In genomic region chr11:116502641-116503061, GRCh38 we compare ENCODE assay signal across 27 cellular contexts.
DNase-seq lines count a peak whose midpoint lies in the region; ATAC-seq and TF ChIP-seq lines count a peak whose summit lies in the region.
"Had no signal": no experiment of that assay in that cellular context is flagged by ENCODE, and none has a peak within 500 bp of the region (broad histone marks: within the 10 kb centered on the region; RNA-seq: fewer than 3 reads in every experiment).

No MANE protein-coding gene starts in this region.

- H3K4me3 ChIP-seq in heart left ventricle = no peak overlapping the region
- H3K4me3 ChIP-seq in neural progenitor cell = no peak overlapping the region
- H3K4me3 ChIP-seq: BLaER1, GM12878, K562, lower lobe of right lung, PC-9 had no signal

- ATAC-seq in heart left ventricle = peak; percentile 67 to 86 (median 70)
- ATAC-seq in stimulated activated memory B cell treated with anti-CD40 and anti-IgM and Interleukin-4, amounts not matched to agents 10 μg/mL and 1 μg/mL and 100 μg/mL, for 72 hours = no peak
- ATAC-seq: activated CD4-positive, CD25-positive, alpha-beta regulatory T cell treated with anti-CD3 and anti-CD28 coated beads, Interleukin-2, amount 50 U/mL, for 24 hours; GM12878; K562; lower lobe of right lung; SK-N-SH treated with all-trans-retinoic acid at 6 μM for 48 hours; T-helper 17 cell had no signal

- TF ChIP-seq CTCF in brain (conservative IDR thresholded peaks at IDR 0.05) = no peak
- TF ChIP-seq CTCF in heart left ventricle (IDR thresholded peaks at IDR 0.05) = no peak
- no peak for TF ChIP-seq CTCF in neural progenitor cell (IDR thresholded peaks at IDR 0.05)

- H3K79me2 ChIP-seq in neural progenitor cell (ENCODE audit: low read depth) = no peaks in the 10 kb centered on the region

- no peak overlapping the region for H3K4me3 Mint-ChIP-seq in brain
- no peak overlapping the region for H3K4me3 Mint-ChIP-seq in neural progenitor cell
- no peak overlapping the region for H3K4me3 Mint-ChIP-seq in stimulated activated memory B cell treated with anti-CD40 and anti-IgM and Interleukin-4, amounts not matched to agents 10 μg/mL and 1 μg/mL and 100 μg/mL, for 72 hours
- no peak overlapping the region for H3K4me3 Mint-ChIP-seq in activated CD4-positive, alpha-beta memory T cell treated with anti-CD3 and anti-CD28 coated beads, Interleukin-2, amount 10 ng/mL, durations not matched to agents 7 days and 5 days
- H3K4me3 Mint-ChIP-seq: central memory CD8-positive, alpha-beta T cell; neural crest cell; T-helper 17 cell; type B pancreatic cell had no signal

- H3K27ac ChIP-seq in heart left ventricle = no peak overlapping the region
- no peak overlapping the region for H3K27ac ChIP-seq in neural progenitor cell
- H3K27ac ChIP-seq: BLaER1, lower lobe of right lung, PC-9 had no signal

- H3K36me3 ChIP-seq in heart left ventricle = no peaks in the 10 kb centered on the region
- H3K36me3 ChIP-seq in neural progenitor cell = no peaks in the 10 kb centered on the region
- H3K36me3 ChIP-seq: BLaER1, lower lobe of right lung had no signal

- H4K20me1 ChIP-seq in neural progenitor cell (ENCODE audit: low read depth) = peaks cover 14% of the 10 kb centered on the region
- H4K20me1 ChIP-seq: BLaER1 had no signal

- no peaks in the 10 kb centered on the region for H3K9me3 ChIP-seq in heart left ventricle
- no peaks in the 10 kb centered on the region for H3K9me3 ChIP-seq in neural progenitor cell (ENCODE audit: low read depth)
- H3K9me3 ChIP-seq: BLaER1, lower lobe of right lung had no signal

- in situ Hi-C loops in ACHN (cut with HindIII; ENCODE audit: low pct_ligation_motif_present, low pct_unique_long_range_greater_than_20kb, low sequenced_read_pairs) = no loop called here

- H3K27me3 ChIP-seq in heart left ventricle (peaks cover 0 to 58% (median 13%) of the 10 kb centered on the region in 9 donors), neural progenitor cell (peaks cover 46% of the 10 kb centered on the region)

- H3K27ac Mint-ChIP-seq in brain (peak overlapping the region; percentile 23 to 97 (median 73)), neural progenitor cell (peak overlapping the region; percentile 6)
- no peak overlapping the region for H3K27ac Mint-ChIP-seq in stimulated activated memory B cell treated with anti-CD40 and anti-IgM and Interleukin-4, amounts not matched to agents 10 μg/mL and 1 μg/mL and 100 μg/mL, for 72 hours
- H3K27ac Mint-ChIP-seq in activated CD4-positive, alpha-beta memory T cell treated with anti-CD3 and anti-CD28 coated beads, Interleukin-2, amount 10 ng/mL, durations not matched to agents 7 days and 5 days = no peak overlapping the region
- H3K27ac Mint-ChIP-seq: T-helper 17 cell, type B pancreatic cell had no signal

- H3K27me3 Mint-ChIP-seq in brain (no peaks in the 10 kb centered on the region), neural progenitor cell (ENCODE audit: insufficient read depth, low read depth) (peaks cover 5% of the 10 kb centered on the region)
- H3K27me3 Mint-ChIP-seq in stimulated activated memory B cell treated with anti-CD40 and anti-IgM and Interleukin-4, amounts not matched to agents 10 μg/mL and 1 μg/mL and 100 μg/mL, for 72 hours = peaks cover 82% of the 10 kb centered on the region
- H3K27me3 Mint-ChIP-seq in activated CD4-positive, alpha-beta memory T cell treated with anti-CD3 and anti-CD28 coated beads, Interleukin-2, amount 10 ng/mL, durations not matched to agents 7 days and 5 days = peaks cover 44% of the 10 kb centered on the region

- H3K4me1 Mint-ChIP-seq in brain (peaks cover 100% of the 10 kb centered on the region), neural progenitor cell (peaks cover 68% of the 10 kb centered on the region)
- H3K4me1 Mint-ChIP-seq in stimulated activated memory B cell treated with anti-CD40 and anti-IgM and Interleukin-4, amounts not matched to agents 10 μg/mL and 1 μg/mL and 100 μg/mL, for 72 hours = peaks cover 5% of the 10 kb centered on the region
- H3K4me1 Mint-ChIP-seq in activated CD4-positive, alpha-beta memory T cell treated with anti-CD3 and anti-CD28 coated beads, Interleukin-2, amount 10 ng/mL, durations not matched to agents 7 days and 5 days = no peaks in the 10 kb centered on the region
- H3K4me1 Mint-ChIP-seq: central memory CD8-positive, alpha-beta T cell; T-helper 17 cell had no signal

- CTCF ChIA-PET in activated CD4-positive, alpha-beta memory T cell treated with anti-CD3 and anti-CD28 coated beads, Interleukin-2, amount 10 ng/mL, durations not matched to agents 7 days and 5 days (lab: Charles Lee) = no interaction called here

- H3F3A ChIP-seq in neural progenitor cell (ENCODE audit: low read depth) = peaks cover 13% of the 10 kb centered on the region

- intact Hi-C loops in heart left ventricle (cut with DNase I) = loop anchor here in 1 of 10 donors (5.0 kb wide), 1 partner anchor 50 kb away; no protein-coding TSS in a partner anchor

- H2AFZ ChIP-seq in neural progenitor cell (replicated peaks) = no peak overlapping the region
- H2AFZ ChIP-seq: PC-9 had no signal

- peaks cover 0 to 6% (median 0%) of the 10 kb centered on the region in 5 experiments for H3K9me3 Mint-ChIP-seq in brain
- H3K9me3 Mint-ChIP-seq in neural progenitor cell = no peaks in the 10 kb centered on the region
- H3K9me3 Mint-ChIP-seq in stimulated activated memory B cell treated with anti-CD40 and anti-IgM and Interleukin-4, amounts not matched to agents 10 μg/mL and 1 μg/mL and 100 μg/mL, for 72 hours = no peaks in the 10 kb centered on the region
- H3K9me3 Mint-ChIP-seq in activated CD4-positive, alpha-beta memory T cell treated with anti-CD3 and anti-CD28 coated beads, Interleukin-2, amount 10 ng/mL, durations not matched to agents 7 days and 5 days = no peaks in the 10 kb centered on the region
- H3K9me3 Mint-ChIP-seq: central memory CD8-positive, alpha-beta T cell; neural crest cell; type B pancreatic cell had no signal

- H3K36me3 Mint-ChIP-seq in brain = no peaks in the 10 kb centered on the region
- H3K36me3 Mint-ChIP-seq in neural progenitor cell = no peaks in the 10 kb centered on the region
- no peaks in the 10 kb centered on the region for H3K36me3 Mint-ChIP-seq in stimulated activated memory B cell treated with anti-CD40 and anti-IgM and Interleukin-4, amounts not matched to agents 10 μg/mL and 1 μg/mL and 100 μg/mL, for 72 hours
- H3K36me3 Mint-ChIP-seq in activated CD4-positive, alpha-beta memory T cell treated with anti-CD3 and anti-CD28 coated beads, Interleukin-2, amount 10 ng/mL, durations not matched to agents 7 days and 5 days (ENCODE audit: low read depth) = no peaks in the 10 kb centered on the region

- WGBS in heart left ventricle, 4 donors = 64 to 72% (median 66%) methylated on average over 5 to 6 of the region's 6 CpGs

- peaks cover 0 to 12% (median 0%) of the 10 kb centered on the region in 12 donors for H3K4me1 ChIP-seq in heart left ventricle
- peaks cover 40% of the 10 kb centered on the region for H3K4me1 ChIP-seq in neural progenitor cell
- H3K4me1 ChIP-seq: BLaER1, lower lobe of right lung had no signal

- no peak for TF ChIP-seq POLR2A in heart left ventricle (IDR thresholded peaks at IDR 0.05)

- H3K4me2 ChIP-seq in neural progenitor cell = no peak overlapping the region
- H3K4me2 ChIP-seq: BLaER1, PC-9 had no signal

- POLR2A ChIA-PET in activated CD4-positive, alpha-beta memory T cell treated with anti-CD3 and anti-CD28 coated beads, Interleukin-2, amount 10 ng/mL, durations not matched to agents 7 days and 5 days (lab: Charles Lee) = no interaction called here

- no peak overlapping the region for H3K9ac ChIP-seq in neural progenitor cell
- H3K9ac ChIP-seq: BLaER1 had no signal

- peak in 9 of 14 donors; percentile 9 to 90 (median 38) for DNase-seq in C1 segment of cervical spinal cord (lab: John Stamatoyannopoulos, UW)
- DNase-seq in heart left ventricle = peak in 2 of 5 donors; percentile 28 to 54
- DNase-seq in neural progenitor cell (ENCODE audit: low spot score) = no peak
- DNase-seq in ACHN = no peak
- DNase-seq in NCI-H510A (lab: John Stamatoyannopoulos, UW) = no peak
- no peak for DNase-seq in activated CD4-positive, alpha-beta memory T cell treated with anti-CD3 and anti-CD28 coated beads, Interleukin-2, amount 10 ng/mL, durations not matched to agents 7 days and 5 days
- DNase-seq: activated CD4-positive, alpha-beta T cell treated with anti-CD3 and anti-CD28 coated beads, Interleukin-2, amount 50 U/mL, for 4 hours; activated naive CD4-positive, alpha-beta T cell; glutamatergic neuron; H7; lower lobe of right lung; NCI-H1092 treated with DMSO at 0.1 percent for 48 hours; NCI-H187 treated with DMSO at 0.1 percent for 48 hours; NCI-H526; PC-9; stimulated activated CD4-positive, alpha-beta T cell treated with anti-CD3 and anti-CD28 coated beads, Interleukin-4, amount 100 ng/mL, for 24 hours; T-helper 17 cell had no signal

Comparison
In these comparisons a context has a peak if more than half of its experiments do, and no peak if none do; other contexts are left out.
1. DNase-seq: peak in C1 segment of cervical spinal cord (9 of 14); none in neural progenitor cell (single experiment), ACHN (single experiment), NCI-H510A (single experiment) and activated CD4-positive, alpha-beta memory T cell treated with anti-CD3 and anti-CD28 coated beads, Interleukin-2, amount 10 ng/mL, durations not matched to agents 7 days and 5 days (single experiment).
2. H3K27ac Mint-ChIP-seq: peak in brain (5 of 5) and neural progenitor cell (single experiment); none in stimulated activated memory B cell treated with anti-CD40 and anti-IgM and Interleukin-4, amounts not matched to agents 10 μg/mL and 1 μg/mL and 100 μg/mL, for 72 hours (single experiment) and activated CD4-positive, alpha-beta memory T cell treated with anti-CD3 and anti-CD28 coated beads, Interleukin-2, amount 10 ng/mL, durations not matched to agents 7 days and 5 days (single experiment).